In genomic region chr16:57910726-57911125, GRCh38 we compare ENCODE assay signal across 5 cellular contexts.
"Had no signal": no experiment of that assay in that cellular context is flagged by ENCODE, and none has a peak within 500 bp of the region (broad histone marks: within the 10 kb centered on the region; RNA-seq: fewer than 3 reads in every experiment).

No MANE protein-coding gene starts in this region.

- H3K4me3 Mint-ChIP-seq: GM23338, H9, IgD-negative memory B cell had no signal

- DNase-seq: H9, HCEC 1CT, KBM-7 had no signal

- H3K4me3 ChIP-seq: GM23338 had no signal

- H3K27ac Mint-ChIP-seq: H9, IgD-negative memory B cell had no signal

- ATAC-seq: GM23338 had no signal

- H3K4me2 ChIP-seq: GM23338 had no signal

- H3K36me3 Mint-ChIP-seq: IgD-negative memory B cell had no signal

- H3K9me3 Mint-ChIP-seq: GM23338, H9, IgD-negative memory B cell had no signal

- H2AFZ ChIP-seq: GM23338 had no signal
